ENCODE assay signal across 1 cellular context in genomic region chr16:11852092-11852809, GRCh38.
TF ChIP-seq lines count a peak whose summit lies in the region.

No MANE protein-coding gene starts in this region.

TF ChIP-seq in HepG2, 621 proteins besides CTCF, POLR2A, EP300 and RAD21 (continued from another document and continues in another):
- no peak; the same call in 1 of the 2 replicates for TF ChIP-seq ZNF746 (CRISPR knock-in tag; IDR thresholded peaks at IDR 0.05)
- TF ChIP-seq LCORL (IDR thresholded peaks at IDR 0.05), result no peak
- TF ChIP-seq LCORL (CRISPR knock-in tag; IDR thresholded peaks at IDR 0.05), result peak; percentile 26; the same call in 1 of the 2 replicates
- TF ChIP-seq ZBTB1 (CRISPR knock-in tag; IDR thresholded peaks at IDR 0.05; ENCODE audit: borderline replicate concordance), result no peak
- 0 out of 2 replicates have a peak, but pooled peaks have one; percentile 7 for TF ChIP-seq CREB1 (IDR thresholded peaks at IDR 0.05)
- TF ChIP-seq CREB1 (CRISPR knock-in tag; IDR thresholded peaks at IDR 0.05), result no peak
- TF ChIP-seq ZNF512B (CRISPR knock-in tag; IDR thresholded peaks at IDR 0.05; ENCODE audit: borderline replicate concordance), result peak; percentile 29; the same call in 1 of the 2 replicates
- no peak for TF ChIP-seq HES4 (CRISPR knock-in tag; IDR thresholded peaks at IDR 0.05; ENCODE audit: borderline replicate concordance)
- TF ChIP-seq ZNF761 (CRISPR knock-in tag; conservative IDR thresholded peaks at IDR 0.05), result no peak
- TF ChIP-seq GPBP1L1 (CRISPR knock-in tag; IDR thresholded peaks at IDR 0.05), result no peak
- no peak for TF ChIP-seq HNRNPUL1 (IDR thresholded peaks at IDR 0.05; ENCODE audit: low read depth, low read length)
- no peak for TF ChIP-seq ZIK1 (CRISPR knock-in tag; IDR thresholded peaks at IDR 0.05; ENCODE audit: borderline replicate concordance, low read depth)
- TF ChIP-seq BORCS8-MEF2B (CRISPR knock-in tag; IDR thresholded peaks at IDR 0.05), result no peak
- TF ChIP-seq HMGXB4 (CRISPR knock-in tag; IDR thresholded peaks at IDR 0.05; ENCODE audit: borderline replicate concordance in 1 of 2, low read depth in 1 of 2), result no peak; a peak in 1 of 4 replicates
- TF ChIP-seq ZNF44 (CRISPR knock-in tag; IDR thresholded peaks at IDR 0.05), result 0 out of 2 replicates have a peak, but pooled peaks have one; percentile 4
- TF ChIP-seq ZNF12 (CRISPR knock-in tag; IDR thresholded peaks at IDR 0.05), result no peak
- no peak for TF ChIP-seq ATAD3A (CRISPR knock-in tag; IDR thresholded peaks at IDR 0.05)
- TF ChIP-seq ZNF207 (IDR thresholded peaks at IDR 0.05; ENCODE audit: borderline replicate concordance), result no peak
- no peak for TF ChIP-seq HMGA1 (CRISPR knock-in tag; conservative IDR thresholded peaks at IDR 0.05)
- TF ChIP-seq NONO (IDR thresholded peaks at IDR 0.05), result no peak
- no peak for TF ChIP-seq NONO (CRISPR knock-in tag; conservative IDR thresholded peaks at IDR 0.05)
- no peak for TF ChIP-seq ZHX2 (IDR thresholded peaks at IDR 0.05; ENCODE audit: low read depth)
- TF ChIP-seq ZHX2 (CRISPR knock-in tag; IDR thresholded peaks at IDR 0.05; ENCODE audit: borderline replicate concordance), result no peak
- peak; percentile 98 for TF ChIP-seq ZNF460 (CRISPR knock-in tag; IDR thresholded peaks at IDR 0.05; ENCODE audit: borderline replicate concordance)
- TF ChIP-seq ESRRA (CRISPR knock-in tag; IDR thresholded peaks at IDR 0.05; ENCODE audit: low read depth), result no peak
- no peak for TF ChIP-seq ARID4A (CRISPR knock-in tag; IDR thresholded peaks at IDR 0.05; ENCODE audit: borderline replicate concordance)
- no peak for TF ChIP-seq ARNT2 (CRISPR knock-in tag; IDR thresholded peaks at IDR 0.05; ENCODE audit: low read depth)
- no peak for TF ChIP-seq ZSCAN22 (CRISPR knock-in tag; IDR thresholded peaks at IDR 0.05)
- no peak; the same call in 1 of the 2 replicates for TF ChIP-seq TFDP1 (CRISPR knock-in tag; IDR thresholded peaks at IDR 0.05; ENCODE audit: borderline replicate concordance)
- TF ChIP-seq RNF2 (conservative IDR thresholded peaks at IDR 0.05; ENCODE audit: low read depth), result 0 out of 2 replicates have a peak, but pooled peaks have one; percentile 4
- TF ChIP-seq PRDM15 (CRISPR knock-in tag; IDR thresholded peaks at IDR 0.05), result peak; percentile 34; the same call in 1 of the 2 replicates
- no peak for TF ChIP-seq ZSCAN29 (CRISPR knock-in tag; conservative IDR thresholded peaks at IDR 0.05)
- no peak for TF ChIP-seq FUBP1 (CRISPR knock-in tag; IDR thresholded peaks at IDR 0.05; ENCODE audit: borderline replicate concordance)
- TF ChIP-seq ZNF225 (CRISPR knock-in tag; IDR thresholded peaks at IDR 0.05), result no peak
- no peak for TF ChIP-seq NKX3-1 (CRISPR knock-in tag; IDR thresholded peaks at IDR 0.05)
- TF ChIP-seq REL (CRISPR knock-in tag; conservative IDR thresholded peaks at IDR 0.05), result no peak
- TF ChIP-seq NFYC (CRISPR knock-in tag; IDR thresholded peaks at IDR 0.05), result no peak
- no peak for TF ChIP-seq KLF11 (CRISPR knock-in tag; IDR thresholded peaks at IDR 0.05)
